In genomic region chr11:3202305-3202704, GRCh38 we compare ENCODE assay signal across 21 cellular contexts. TPM values are rescaled to one million over a fixed set of nuclear protein-coding genes. Genes with fewer than 3 reads are reported as not detected.
"Had no signal": no experiment of that assay in that cellular context is flagged by ENCODE, and none has a peak within 500 bp of the region (broad histone marks: within the 10 kb centered on the region; RNA-seq: fewer than 3 reads in every experiment).

No MANE protein-coding gene starts in this region.

- H3K9me3 ChIP-seq: neutrophil, tibial artery, vagina had no signal

- H3K4me1 Mint-ChIP-seq: activated CD4-positive, alpha-beta memory T cell treated with anti-CD3 and anti-CD28 coated beads, Interleukin-2, amount 10 ng/mL, durations not matched to agents 7 days and 5 days; central memory CD8-positive, alpha-beta T cell; stimulated activated naive B cell treated with anti-CD40 and anti-IgM and Interleukin-4, amounts not matched to agents 10 μg/mL and 1 μg/mL and 100 μg/mL, for 72 hours; T-helper 17 cell had no signal

- H3K36me3 Mint-ChIP-seq: activated naive CD4-positive, alpha-beta T cell treated with anti-CD3 and anti-CD28 coated beads, Interleukin-2, amount 50 U/mL, for 72 hours; brain; stimulated activated naive B cell treated with anti-CD40 and anti-IgM and Interleukin-4, amounts not matched to agents 10 μg/mL and 1 μg/mL and 100 μg/mL, for 72 hours had no signal

- H3K4me3 Mint-ChIP-seq: activated CD4-positive, alpha-beta memory T cell treated with anti-CD3 and anti-CD28 coated beads, Interleukin-2, amount 10 ng/mL, durations not matched to agents 7 days and 5 days; activated T-cell treated with anti-CD3 and anti-CD28 coated beads, Interleukin-2, amount 50 U/mL, for 4 hours; central memory CD8-positive, alpha-beta T cell; stimulated activated naive B cell treated with anti-CD40 and anti-IgM and Interleukin-4, amounts not matched to agents 10 μg/mL and 1 μg/mL and 100 μg/mL, for 72 hours; T-helper 17 cell had no signal

- H3K27me3 ChIP-seq: vagina had no signal

- H3K27ac Mint-ChIP-seq: activated CD4-positive, alpha-beta memory T cell treated with anti-CD3 and anti-CD28 coated beads, Interleukin-2, amount 10 ng/mL, durations not matched to agents 7 days and 5 days; activated naive CD4-positive, alpha-beta T cell treated with anti-CD3 and anti-CD28 coated beads, Interleukin-2, amount 50 U/mL, for 72 hours; stimulated activated naive B cell treated with anti-CD40 and anti-IgM and Interleukin-4, amounts not matched to agents 10 μg/mL and 1 μg/mL and 100 μg/mL, for 72 hours; T-helper 17 cell had no signal

- H3K36me3 ChIP-seq: neutrophil, tibial artery, vagina had no signal

- DNase-seq: activated CD4-positive, alpha-beta memory T cell treated with anti-CD3 and anti-CD28 coated beads, Interleukin-2, amount 10 ng/mL, durations not matched to agents 7 days and 5 days; activated CD4-positive, alpha-beta T cell treated with anti-CD3 and anti-CD28 coated beads for 4 hours; activated effector memory CD4-positive, alpha-beta T cell treated with Interleukin-2 at 50 U/mL for 16 hours; activated T-cell treated with anti-CD3 and anti-CD28 coated beads, Interleukin-2, amount 50 U/mL, for 4 hours; amygdala; effector CD8-positive, alpha-beta T cell; foreskin keratinocyte; midbrain; stimulated activated CD4-positive, alpha-beta T cell treated with anti-CD3 and anti-CD28 coated beads, Interleukin-15, amount 100 ng/mL, for 24 hours; stimulated activated CD4-positive, alpha-beta T cell treated with anti-CD3 and anti-CD28 coated beads, Interleukin-4, amount 100 ng/mL, for 1 hour; stimulated activated naive B cell treated with anti-CD40 and anti-IgM and Interleukin-4, amounts not matched to agents 10 μg/mL and 1 μg/mL and 100 μg/mL, for 72 hours; T-helper 17 cell had no signal

- H3K27ac ChIP-seq: foreskin keratinocyte, neutrophil, tibial artery, vagina had no signal

- H3K4me1 ChIP-seq: foreskin keratinocyte had no signal

- ATAC-seq: activated naive CD4-positive, alpha-beta T cell treated with anti-CD3 and anti-CD28 coated beads, Interleukin-2, amount 50 U/mL, for 72 hours; foreskin keratinocyte; stimulated activated naive B cell treated with anti-CD40 and anti-IgM and Interleukin-4, amounts not matched to agents 10 μg/mL and 1 μg/mL and 100 μg/mL, for 72 hours; T-helper 17 cell had no signal

- H3K9me3 Mint-ChIP-seq: activated CD4-positive, alpha-beta memory T cell treated with anti-CD3 and anti-CD28 coated beads, Interleukin-2, amount 10 ng/mL, durations not matched to agents 7 days and 5 days; activated naive CD4-positive, alpha-beta T cell treated with anti-CD3 and anti-CD28 coated beads, Interleukin-2, amount 50 U/mL, for 72 hours; activated T-cell treated with anti-CD3 and anti-CD28 coated beads, Interleukin-2, amount 50 U/mL, for 4 hours; brain; central memory CD8-positive, alpha-beta T cell; stimulated activated naive B cell treated with anti-CD40 and anti-IgM and Interleukin-4, amounts not matched to agents 10 μg/mL and 1 μg/mL and 100 μg/mL, for 72 hours had no signal

- H3K4me3 ChIP-seq: tibial artery, vagina had no signal

RNA-seq across cellular contexts. Expression of gene MRGPRG, which starts 16.3 kb away (rescaled TPM):
- total RNA-seq: activated CD4-positive, alpha-beta memory T cell treated with anti-CD3 and anti-CD28 coated beads, Interleukin-2, amount 10 ng/mL, durations not matched to agents 7 days and 5 days; activated naive CD4-positive, alpha-beta T cell treated with anti-CD3 and anti-CD28 coated beads, Interleukin-2, amount 50 U/mL, for 72 hours; activated T-cell treated with anti-CD3 and anti-CD28 coated beads, Interleukin-2, amount 50 U/mL, for 4 hours; foreskin keratinocyte; lung microvascular endothelial cell; myocyte; skeletal muscle tissue; T-helper 17 cell; vagina had no signal
- polyA plus RNA-seq: foreskin keratinocyte had no signal

RNA-seq across cellular contexts. Expression of gene MRGPRE, which starts 29.9 kb away (rescaled TPM):
- total RNA-seq: activated CD4-positive, alpha-beta memory T cell treated with anti-CD3 and anti-CD28 coated beads, Interleukin-2, amount 10 ng/mL, durations not matched to agents 7 days and 5 days; activated naive CD4-positive, alpha-beta T cell treated with anti-CD3 and anti-CD28 coated beads, Interleukin-2, amount 50 U/mL, for 72 hours; activated T-cell treated with anti-CD3 and anti-CD28 coated beads, Interleukin-2, amount 50 U/mL, for 4 hours; foreskin keratinocyte; lung microvascular endothelial cell; myocyte; skeletal muscle tissue; T-helper 17 cell; vagina had no signal
- polyA plus RNA-seq: foreskin keratinocyte had no signal
